ENCODE assay signal across 12 cellular contexts in the genomic region with DNA sequence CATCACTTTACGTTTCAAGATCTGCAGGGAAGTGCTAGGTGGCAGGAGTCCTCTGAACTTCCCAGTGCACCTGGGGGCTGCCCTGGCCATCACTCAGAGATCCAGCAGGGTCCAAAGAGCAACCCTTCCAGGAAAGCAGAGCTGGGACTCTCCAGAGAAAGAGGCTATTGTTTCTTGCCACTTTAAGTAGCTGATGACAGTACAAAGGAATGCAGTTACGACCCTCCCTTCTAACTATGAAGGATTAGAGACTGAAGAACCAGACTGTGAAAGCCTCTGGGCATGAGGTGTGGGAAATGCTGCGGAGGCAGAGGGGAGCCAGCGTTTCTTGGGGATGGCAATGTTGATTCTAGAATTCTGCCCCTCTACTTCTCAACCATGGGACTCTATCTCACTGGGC.
DNase-seq lines count a peak whose midpoint lies in the region; ATAC-seq, FAIRE-seq and TF ChIP-seq lines count a peak whose summit lies in the region.
"Had no signal": no experiment of that assay in that cellular context is flagged by ENCODE, and none has a peak within 500 bp of the region (broad histone marks: within the 10 kb centered on the region; RNA-seq: fewer than 3 reads in every experiment).

No MANE protein-coding gene starts in this region.

- H3K27me3 ChIP-seq in adipocyte (replicated peaks; ENCODE audit: control insufficient read depth, insufficient read depth, low read length) = no peaks in the 10 kb centered on the region
- no peaks in the 10 kb centered on the region for H3K27me3 ChIP-seq in small intestine (ENCODE audit: control insufficient read depth in 2 of 2, insufficient read depth in 2 of 2, low read length in 2 of 2)

- peak; percentile 7 for DNase-seq in DMS53 (lab: John Stamatoyannopoulos, UW)
- no peak for DNase-seq in DMS53 treated with DMSO at 0.1 percent for 48 hours (lab: John Stamatoyannopoulos, UW; ENCODE audit: unreplicated experiment)
- DNase-seq in adipocyte (ENCODE audit: low read depth) = peak; percentile 64
- DNase-seq in iPS-NIHi7 (ENCODE audit: extremely low spot score) = peak; percentile 55
- peak; percentile 45 for DNase-seq in small intestine
- no peak for DNase-seq in NCI-H2171 treated with DMSO at 0.1 percent for 48 hours (lab: John Stamatoyannopoulos, UW)
- DNase-seq in GM13976 (ENCODE audit: low spot score) = no peak
- DNase-seq: activated naive CD8-positive, alpha-beta T cell treated with anti-CD3 and anti-CD28 coated beads for 36 hours; effector CD4-positive, alpha-beta T cell had no signal

- no peak overlapping the region for H3K9ac ChIP-seq in adipocyte (ENCODE audit: low read length)

- WGBS in small intestine, 3 donors = 17 to 51% (median 32%) methylated on average over 4 of the region's 4 CpGs

- TF ChIP-seq CTCF in GM13976 (IDR thresholded peaks at IDR 0.05; ENCODE audit: borderline replicate concordance, control extremely low read depth, extremely low read depth, insufficient read depth, missing control alignments) = no peak

- no peak for ATAC-seq in HG02571 (IDR thresholded peaks at IDR 0.05; ENCODE audit: unreplicated experiment)
- ATAC-seq: Right ventricle myocardium inferior had no signal

- H3K4me3 ChIP-seq in adipocyte (ENCODE audit: low read length) (no peak overlapping the region), small intestine (ENCODE audit: low read depth in 1 of 2, low read length in 2 of 2) (no peak overlapping the region)

- H3K27ac ChIP-seq in small intestine (ENCODE audit: low read depth in 1 of 2, low read length in 1 of 2) = no peak overlapping the region
- H3K27ac ChIP-seq: 22Rv1 had no signal

- no peak for FAIRE-seq in small intestine (lab: Jason Lieb, UNC)

- no peaks in the 10 kb centered on the region for H3K9me3 ChIP-seq in adipocyte (ENCODE audit: control insufficient read depth, low read length)
- no peaks in the 10 kb centered on the region for H3K9me3 ChIP-seq in small intestine (ENCODE audit: control insufficient read depth, low read depth)

- in situ Hi-C loops in GM13976 (cut with MboI; ENCODE audit: low sequenced_read_pairs, unreplicated experiment) = no loop called here

- peaks cover 12% of the 10 kb centered on the region for H3K4me1 ChIP-seq in adipocyte (ENCODE audit: control insufficient read depth, insufficient read depth, low read length)
- no peaks in the 10 kb centered on the region for H3K4me1 ChIP-seq in small intestine (ENCODE audit: control insufficient read depth in 2 of 2, insufficient read depth in 1 of 2, low read depth in 1 of 2, low read length in 1 of 2)

- H3K36me3 ChIP-seq in adipocyte (ENCODE audit: control insufficient read depth, insufficient read depth, low read length, severe bottlenecking) = no peaks in the 10 kb centered on the region
- no peaks in the 10 kb centered on the region for H3K36me3 ChIP-seq in small intestine (ENCODE audit: control insufficient read depth in 2 of 2, insufficient read depth in 2 of 2, low read length in 2 of 2)

Comparison
In these comparisons a context has a peak if more than half of its experiments do, and no peak if none do; other contexts are left out.
1. DNase-seq: peak in DMS53 (single experiment), adipocyte (single experiment), iPS-NIHi7 (single experiment) and small intestine (single experiment); none in DMS53 treated with DMSO at 0.1 percent for 48 hours (single experiment), NCI-H2171 treated with DMSO at 0.1 percent for 48 hours (single experiment) and GM13976 (single experiment).